10 cellular contexts compared by ENCODE assay signal in the genomic region with DNA sequence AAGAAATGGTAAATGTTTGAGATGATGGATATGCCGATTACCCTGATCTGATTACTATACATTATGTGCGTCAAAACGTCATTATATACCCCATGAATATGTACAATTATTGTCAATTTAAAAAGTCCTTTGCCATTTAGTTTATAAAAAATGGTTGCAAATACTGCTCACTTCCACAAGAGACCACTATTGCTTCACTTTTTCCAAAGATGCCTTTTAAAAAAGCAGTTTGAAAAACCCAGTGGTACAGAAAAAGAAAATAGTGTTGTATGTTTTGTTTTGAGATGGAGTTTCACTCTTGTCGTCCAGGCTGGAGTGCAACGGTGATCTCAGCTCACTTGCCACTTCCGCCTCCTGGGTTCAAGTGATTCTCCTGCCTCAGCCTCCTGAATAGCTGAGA. TPM values are rescaled to one million over a fixed set of nuclear protein-coding genes. Genes with fewer than 3 reads are reported as not detected.
DNase-seq lines count a peak whose midpoint lies in the region; ATAC-seq and TF ChIP-seq lines count a peak whose summit lies in the region.
"Had no signal": no experiment of that assay in that cellular context is flagged by ENCODE, and none has a peak within 500 bp of the region (broad histone marks: within the 10 kb centered on the region; RNA-seq: fewer than 3 reads in every experiment).

No MANE protein-coding gene starts in this region.

- no peaks in the 10 kb centered on the region for H3K4me1 Mint-ChIP-seq in osteocyte (ENCODE audit: unreplicated experiment)
- peaks cover 2% of the 10 kb centered on the region for H3K4me1 Mint-ChIP-seq in activated T-cell treated with anti-CD3 and anti-CD28 coated beads, Interleukin-2, amount 50 U/mL, for 24 hours (ENCODE audit: low read depth)

- no peaks in the 10 kb centered on the region for H3K27me3 ChIP-seq in breast epithelium

- no peaks in the 10 kb centered on the region for H3K36me3 Mint-ChIP-seq in osteocyte (ENCODE audit: unreplicated experiment)
- H3K36me3 Mint-ChIP-seq in activated T-cell treated with anti-CD3 and anti-CD28 coated beads, Interleukin-2, amount 50 U/mL, for 24 hours (ENCODE audit: low read depth): no peaks in the 10 kb centered on the region
- H3K36me3 Mint-ChIP-seq: CD4-positive, CD25-positive, alpha-beta regulatory T cell had no signal

- DNase-seq in DMS79 treated with DMSO at 0.1 percent for 48 hours (lab: John Stamatoyannopoulos, UW) (peak; percentile 2), DMS79 (lab: John Stamatoyannopoulos, UW) (no peak), LHCN-M2 (ENCODE audit: low read depth) (peak; percentile 33), breast epithelium (ENCODE audit: low spot score in 2 of 2) (no peak), osteocyte (ENCODE audit: extremely low spot score, unreplicated experiment) (no peak)
- DNase-seq in activated T-cell treated with anti-CD3 and anti-CD28 coated beads, Interleukin-2, amount 50 U/mL, for 24 hours: no peak
- no peak for DNase-seq in NK-92 treated with Interleukin-12 subunit alpha and Interleukin-12 subunit beta, amount 100 ng/mL, for 24 hours (lab: John Stamatoyannopoulos, UW)

- H3K4me3 Mint-ChIP-seq in osteocyte (ENCODE audit: unreplicated experiment): no peak overlapping the region
- H3K4me3 Mint-ChIP-seq in activated T-cell treated with anti-CD3 and anti-CD28 coated beads, Interleukin-2, amount 50 U/mL, for 24 hours: no peak overlapping the region
- H3K4me3 Mint-ChIP-seq: CD4-positive, CD25-positive, alpha-beta regulatory T cell had no signal

- TF ChIP-seq POLR2A in breast epithelium (IDR thresholded peaks at IDR 0.05): no peak

- no peak overlapping the region for H3K27ac ChIP-seq in breast epithelium
- H3K27ac ChIP-seq: skin epidermis had no signal

- H3K4me3 ChIP-seq in breast epithelium: no peak overlapping the region
- H3K4me3 ChIP-seq: skin epidermis had no signal

- TF ChIP-seq CTCF in breast epithelium (IDR thresholded peaks at IDR 0.05): peak in 2 of 3 donors; percentile 42 to 48
- peak; percentile 54 for TF ChIP-seq CTCF in osteocyte (IDR thresholded peaks at IDR 0.05)

- no peaks in the 10 kb centered on the region for H3K9me3 ChIP-seq in breast epithelium

- intact Hi-C loops in breast epithelium (cut with DNase I; ENCODE audit: low total_unique reads): loop anchor here (5.0 kb wide), 1 partner anchor 1031 kb away; no protein-coding TSS in a partner anchor

- H3K36me3 ChIP-seq in breast epithelium: no peaks in the 10 kb centered on the region

- H3K27ac Mint-ChIP-seq in osteocyte (ENCODE audit: unreplicated experiment): no peak overlapping the region
- H3K27ac Mint-ChIP-seq in activated T-cell treated with anti-CD3 and anti-CD28 coated beads, Interleukin-2, amount 50 U/mL, for 24 hours: no peak overlapping the region

- H3K9me3 Mint-ChIP-seq in osteocyte (ENCODE audit: unreplicated experiment): no peaks in the 10 kb centered on the region
- no peaks in the 10 kb centered on the region for H3K9me3 Mint-ChIP-seq in activated T-cell treated with anti-CD3 and anti-CD28 coated beads, Interleukin-2, amount 50 U/mL, for 24 hours
- H3K9me3 Mint-ChIP-seq: CD4-positive, CD25-positive, alpha-beta regulatory T cell had no signal

- peaks cover 9% of the 10 kb centered on the region for H3K27me3 Mint-ChIP-seq in osteocyte (ENCODE audit: unreplicated experiment)
- no peaks in the 10 kb centered on the region for H3K27me3 Mint-ChIP-seq in activated T-cell treated with anti-CD3 and anti-CD28 coated beads, Interleukin-2, amount 50 U/mL, for 24 hours

- no peaks in the 10 kb centered on the region for H3K4me1 ChIP-seq in breast epithelium

- no peak for ATAC-seq in GM18867 (IDR thresholded peaks at IDR 0.05; ENCODE audit: unreplicated experiment)

RNA-seq across cellular contexts. Expression of a gene that starts 39.3 kb away (rescaled TPM):
- 25.6 and 25.7 TPM in 2 replicates for total RNA-seq in LHCN-M2 (2014; rRNA removed)
- 8.9 TPM for polyA plus RNA-seq in LHCN-M2 (2012)
- 10 to 100 TPM; 34.9 to 45.8 (median 42.6) TPM for total RNA-seq in breast epithelium
- 42.1 and 45.9 TPM in 2 replicates for total RNA-seq in osteocyte

Comparison
In these comparisons a context has a peak if more than half of its experiments do, and no peak if none do; other contexts are left out.
1. DNase-seq: peak in DMS79 treated with DMSO at 0.1 percent for 48 hours (single experiment) and LHCN-M2 (single experiment); none in DMS79 (single experiment), breast epithelium (0 of 2), osteocyte (single experiment), activated T-cell treated with anti-CD3 and anti-CD28 coated beads, Interleukin-2, amount 50 U/mL, for 24 hours (single experiment) and NK-92 treated with Interleukin-12 subunit alpha and Interleukin-12 subunit beta, amount 100 ng/mL, for 24 hours (single experiment).